1 cellular context compared by ENCODE assay signal in the genomic region with DNA sequence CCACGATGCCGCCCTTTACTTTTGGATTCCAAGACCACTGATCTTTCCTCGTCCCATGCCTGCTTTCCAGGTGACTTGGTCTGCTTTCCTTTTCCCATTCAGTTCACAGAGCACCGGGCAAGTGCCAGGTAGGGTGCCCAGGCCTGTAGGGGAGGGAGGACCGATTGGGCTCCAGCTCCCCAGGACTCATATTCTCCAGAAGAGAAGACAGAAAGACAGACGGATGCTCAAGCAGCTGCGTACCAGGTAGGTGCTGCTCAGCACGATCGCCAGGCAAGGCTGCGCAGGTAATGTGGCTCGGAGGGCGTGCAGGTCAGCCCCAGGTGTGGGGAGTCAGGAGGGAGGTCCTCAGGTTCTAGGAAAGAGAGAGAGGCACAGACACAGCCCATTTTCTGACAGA.
TF ChIP-seq lines count a peak whose summit lies in the region.

No MANE protein-coding gene starts in this region.

TF ChIP-seq in H1, 55 proteins besides CTCF, POLR2A, EP300 and RAD21 (continued from another document):
- no peak for TF ChIP-seq CBX8 (IDR thresholded peaks at IDR 0.05; ENCODE audit: borderline replicate concordance, low read depth, low read length)
